In genomic region chr7:51539840-51540239, GRCh38 we compare ENCODE assay signal across 20 cellular contexts.
A peak's percentile ranks its signal among the peaks of the same experiment; 100 is the strongest.
DNase-seq lines count a peak whose midpoint lies in the region; ATAC-seq, FAIRE-seq and TF ChIP-seq lines count a peak whose summit lies in the region.
"Had no signal": no experiment of that assay in that cellular context is flagged by ENCODE, and none has a peak within 500 bp of the region (broad histone marks: within the 10 kb centered on the region; RNA-seq: fewer than 3 reads in every experiment).

No MANE protein-coding gene starts in this region.

- no peak overlapping the region for H2AK5ac ChIP-seq in mesendoderm (ENCODE audit: low read length)

- H3K56ac ChIP-seq in mesendoderm (ENCODE audit: low read length) = no peak overlapping the region

- no peak overlapping the region for H2BK5ac ChIP-seq in mesendoderm (ENCODE audit: low read length)

- no peaks in the 10 kb centered on the region for H3K79me1 ChIP-seq in mesendoderm (ENCODE audit: low read length)

- H3K18ac ChIP-seq in mesendoderm (ENCODE audit: low read length) = no peak overlapping the region

- no peaks in the 10 kb centered on the region for H3K27me3 ChIP-seq in KMS-11 (ENCODE audit: insufficient read depth, low read depth)
- no peaks in the 10 kb centered on the region for H3K27me3 ChIP-seq in left lung
- no peaks in the 10 kb centered on the region for H3K27me3 ChIP-seq in mesendoderm (ENCODE audit: insufficient read depth, low read length, poor library complexity)

- no peak overlapping the region for H3K23ac ChIP-seq in mesendoderm (ENCODE audit: low read length)

- TF ChIP-seq POLR2A in A549 (IDR thresholded peaks at IDR 0.05; ENCODE audit: low read length) = no peak

- intact Hi-C loops in left lung (cut with DNase I) = no loop called here

- FAIRE-seq in A549 (lab: Jason Lieb, UNC) = no peak
- FAIRE-seq: GM12891, GM18507, H54 had no signal

- H3K4me1 ChIP-seq in A549 (no peaks in the 10 kb centered on the region), KMS-11 (ENCODE audit: low read depth, poor library complexity, severe bottlenecking) (peaks cover 21% of the 10 kb centered on the region), left lung (no peaks in the 10 kb centered on the region), mesendoderm (ENCODE audit: control insufficient read depth, low read depth, low read length) (no peaks in the 10 kb centered on the region)
- H3K4me1 ChIP-seq: HAP-1 had no signal

- H3K4ac ChIP-seq in mesendoderm (ENCODE audit: low read depth, low read length) = no peak overlapping the region

- TF ChIP-seq CTCF in A549 (IDR thresholded peaks at IDR 0.05) (no peak), KMS-11 (conservative IDR thresholded peaks at IDR 0.05; ENCODE audit: low read depth, low read length) (no peak), left lung (IDR thresholded peaks at IDR 0.05) (no peak)

- no peak for TF ChIP-seq RAD21 in A549 (conservative IDR thresholded peaks at IDR 0.05 in 1 of 2, IDR thresholded peaks at IDR 0.05 in 1 of 2)

- no peak overlapping the region for H2AFZ ChIP-seq in KMS-11 (ENCODE audit: low read depth)

- 2% methylated on average over 3 of the region's 3 CpGs for WGBS in A549 (ENCODE audit: missing lambda C conversion rate)
- WGBS in mesendoderm (ENCODE audit: extremely low coverage, insufficient coverage, low lambda C conversion rate) = no CpG with 5 or more reads among the region's 3 CpGs

- no peak for DNase-seq in A549 (ENCODE audit: low read depth in 1 of 2, low spot score in 1 of 2)
- peak; percentile 7 for DNase-seq in RPMI8226
- DNase-seq in left lung = no peak
- DNase-seq in mesendoderm = no peak
- DNase-seq in glomerular visceral epithelial cell (ENCODE audit: extremely low spot score) = no peak
- DNase-seq: 8988T; C1 segment of cervical spinal cord; Calu3; CD4-positive, alpha-beta memory T cell; COR-L47; DMS53; DMS79 treated with DMSO at 0.1 percent for 48 hours; GF-D8; GOT3; HFFc6 had no signal

- H4K20me1 ChIP-seq in KMS-11 (ENCODE audit: insufficient read depth) = no peaks in the 10 kb centered on the region

- no peaks in the 10 kb centered on the region for H3K79me2 ChIP-seq in KMS-11 (ENCODE audit: insufficient read depth, low read depth)
- H3K79me2 ChIP-seq in mesendoderm (ENCODE audit: control insufficient read depth, insufficient read depth, low read length) = no peaks in the 10 kb centered on the region

- H3K4me2 ChIP-seq in A549 (no peak overlapping the region), KMS-11 (peak overlapping the region; percentile 14; the same call in 1 of the 2 replicates), mesendoderm (ENCODE audit: low read length) (no peak overlapping the region)

- no peak overlapping the region for H4K8ac ChIP-seq in mesendoderm (ENCODE audit: low read depth, low read length)

- POLR2A ChIA-PET in A549 (lab: Yijun Ruan, JAX) = no interaction called here

- no peak overlapping the region for H4K5ac ChIP-seq in mesendoderm (ENCODE audit: low read length)

- no peak overlapping the region for H2BK120ac ChIP-seq in mesendoderm (ENCODE audit: low read depth, low read length)

- H2BK15ac ChIP-seq in mesendoderm (replicated peaks; ENCODE audit: low read depth) = no peak overlapping the region

- CTCF ChIA-PET in A549 (lab: Yijun Ruan, JAX) = no interaction called here

- H3K9me3 ChIP-seq in A549 (no peaks in the 10 kb centered on the region), left lung (peaks cover 0 to 24% of the 10 kb centered on the region in 2 donors)
- H3K9me3 ChIP-seq: HAP-1 had no signal

- H3K4me3 ChIP-seq in A549 (no peak overlapping the region), KMS-11 (IDR thresholded peaks at IDR 0.05; ENCODE audit: insufficient read depth, low read depth, low read length) (no peak overlapping the region), left lung (no peak overlapping the region), mesendoderm (ENCODE audit: low read length) (no peak overlapping the region)
- H3K4me3 ChIP-seq: HAP-1 had no signal

- no peak overlapping the region for H3K9ac ChIP-seq in KMS-11
- H3K9ac ChIP-seq in mesendoderm (ENCODE audit: low read length) = no peak overlapping the region

- H3K27ac ChIP-seq in A549 = no peak overlapping the region
- no peak overlapping the region for H3K27ac ChIP-seq in KMS-11
- H3K27ac ChIP-seq in left lung = no peak overlapping the region
- H3K27ac ChIP-seq in mesendoderm (ENCODE audit: low read depth, low read length) = no peak overlapping the region

- ATAC-seq in A549 = no peak
- no peak for ATAC-seq in left lung

- no peak for TF ChIP-seq EP300 in A549 (IDR thresholded peaks at IDR 0.05)

- no peaks in the 10 kb centered on the region for H3K36me3 ChIP-seq in KMS-11 (ENCODE audit: insufficient read depth)
- no peaks in the 10 kb centered on the region for H3K36me3 ChIP-seq in left lung
- no peaks in the 10 kb centered on the region for H3K36me3 ChIP-seq in mesendoderm (ENCODE audit: control insufficient read depth, insufficient read depth, low read length)
- H3K36me3 ChIP-seq: HAP-1 had no signal

TF ChIP-seq in A549, 52 proteins besides CTCF, POLR2A, EP300 and RAD21:
- TF ChIP-seq MAFK (IDR thresholded peaks at IDR 0.05; ENCODE audit: partially characterized antibody) (peak; percentile 72), NPAS2 (CRISPR knock-in tag; IDR thresholded peaks at IDR 0.05; ENCODE audit: borderline replicate concordance) (no peak)
